In genomic region chr10:132538031-132538789, GRCh38 we compare ENCODE assay signal across 8 cellular contexts. TPM values are rescaled to one million over a fixed set of nuclear protein-coding genes. Genes with fewer than 3 reads are reported as not detected.
DNase-seq lines count a peak whose midpoint lies in the region; ATAC-seq and TF ChIP-seq lines count a peak whose summit lies in the region.

No MANE protein-coding gene starts in this region.

- H3K27me3 ChIP-seq in DND-41 (ENCODE audit: insufficient read depth, low read length, poor library complexity): no peaks in the 10 kb centered on the region
- H3K27me3 ChIP-seq in Karpas-422 (ENCODE audit: low read length): no peaks in the 10 kb centered on the region

- H3K9me3 Mint-ChIP-seq in mesothelial cell of epicardium: no peaks in the 10 kb centered on the region

- no peak for ATAC-seq in DND-41 (ENCODE audit: insufficient read depth, low read depth)

- TF ChIP-seq CTCF in DND-41 (IDR thresholded peaks at IDR 0.05; ENCODE audit: borderline replicate concordance, extremely low read depth, low read length, poor library complexity, severe bottlenecking) (no peak), coronary artery (IDR thresholded peaks at IDR 0.05) (no peak), mesothelial cell of epicardium (IDR thresholded peaks at IDR 0.05; ENCODE audit: unreplicated experiment) (no peak)

- no peaks in the 10 kb centered on the region for H3K9me3 ChIP-seq in DND-41 (ENCODE audit: insufficient read depth, low read length, severe bottlenecking)
- H3K9me3 ChIP-seq in Karpas-422 (ENCODE audit: low read length): no peaks in the 10 kb centered on the region

- H3K4me3 ChIP-seq in DND-41 (ENCODE audit: low read depth in 1 of 2, low read length in 2 of 2) (peak overlapping the region; percentile 92 to 94; a peak in 3 of 4 replicates), Karpas-422 (ENCODE audit: low read length) (peak overlapping the region; percentile 59; the same call in 1 of the 2 replicates), coronary artery (peak overlapping the region; percentile 86)

- peak overlapping the region; percentile 87 for H3K4me3 Mint-ChIP-seq in mesothelial cell of epicardium

- H3K36me3 ChIP-seq in DND-41 (ENCODE audit: insufficient read depth, low read length) (peaks cover 22% of the 10 kb centered on the region), Karpas-422 (ENCODE audit: insufficient read depth, low read length) (no peaks in the 10 kb centered on the region; the same call in 1 of the 2 replicates)

- DNase-seq in DND-41 (no peak), Karpas-422 (no peak), coronary artery (ENCODE audit: low spot score) (peak; percentile 85), mesothelial cell of epicardium (ENCODE audit: low spot score in 2 of 2, unreplicated experiment in 2 of 2) (peak in 1 of 2 experiments; percentile 12), NCI-H1694 treated with DMSO at 0.1 percent for 48 hours (lab: John Stamatoyannopoulos, UW) (no peak), NCI-H1092 treated with DMSO at 0.1 percent for 48 hours (lab: John Stamatoyannopoulos, UW) (no peak), NCI-H187 treated with DMSO at 0.1 percent for 48 hours (lab: John Stamatoyannopoulos, UW) (no peak)
- DNase-seq in stimulated activated CD4-positive, alpha-beta T cell treated with anti-CD3 and anti-CD28 coated beads, Interleukin-1b, Interleukin-23, amount 100 ng/mL, for 48 hours: no peak

- no peaks in the 10 kb centered on the region for H3K36me3 Mint-ChIP-seq in mesothelial cell of epicardium

- H3K9me2 ChIP-seq in Karpas-422 (replicated peaks; ENCODE audit: insufficient read depth, low read length): no peaks in the 10 kb centered on the region

- peak overlapping the region; percentile 88 for H3K27ac Mint-ChIP-seq in mesothelial cell of epicardium

- H3K4me2 ChIP-seq in DND-41 (ENCODE audit: insufficient read depth, low read length) (peak overlapping the region; percentile 90), Karpas-422 (ENCODE audit: low read depth, low read length, poor library complexity, severe bottlenecking) (peak overlapping the region; percentile 59)

- H2AFZ ChIP-seq in DND-41 (ENCODE audit: low read depth, low read length) (peak overlapping the region; percentile 47; the same call in 1 of the 2 replicates), Karpas-422 (ENCODE audit: low read length) (no peak overlapping the region)

- H4K20me1 ChIP-seq in DND-41 (ENCODE audit: insufficient read depth, low read length) (peaks cover 37% of the 10 kb centered on the region), Karpas-422 (ENCODE audit: insufficient read depth, low read depth, low read length) (peaks cover 20% of the 10 kb centered on the region; the same call in 1 of the 2 replicates)

- peaks cover 62% of the 10 kb centered on the region for H3K4me1 Mint-ChIP-seq in mesothelial cell of epicardium

- H3K79me2 ChIP-seq in DND-41 (ENCODE audit: insufficient read depth, low read length): peaks cover 58% of the 10 kb centered on the region
- H3K79me2 ChIP-seq in Karpas-422 (ENCODE audit: low read length): no peaks in the 10 kb centered on the region

- H3K27ac ChIP-seq in DND-41 (ENCODE audit: low read length) (peak overlapping the region; percentile 84), Karpas-422 (ENCODE audit: low read length) (no peak overlapping the region), coronary artery (peak overlapping the region; percentile 79 to 91)

- H3K27me3 Mint-ChIP-seq in mesothelial cell of epicardium (ENCODE audit: low read depth): no peaks in the 10 kb centered on the region

- H3K9ac ChIP-seq in DND-41 (ENCODE audit: low read depth, low read length) (peak overlapping the region; percentile 91), Karpas-422 (ENCODE audit: low read length) (peak overlapping the region; percentile 63)

- peaks cover 64% of the 10 kb centered on the region for H3K4me1 ChIP-seq in DND-41 (ENCODE audit: insufficient read depth, low read length)
- peaks cover 50% of the 10 kb centered on the region for H3K4me1 ChIP-seq in Karpas-422 (ENCODE audit: low read length)

RNA-seq across cellular contexts. Expression of gene INPP5A, which starts 0.6 kb away (rescaled TPM):
- 9.1 and 11.8 TPM in 2 replicates for total RNA-seq in Karpas-422 (2014; rRNA removed; shearing (Covaris generic); ENCODE audit: low replicate concordance)
- 36.4 to 41.8 TPM (median 41.0 TPM) in 3 replicates for total RNA-seq in mesothelial cell of epicardium
